ENCODE assay signal across 8 cellular contexts in genomic region chr6:138001750-138002349, GRCh38.
DNase-seq lines count a peak whose midpoint lies in the region; ATAC-seq, FAIRE-seq and TF ChIP-seq lines count a peak whose summit lies in the region.

No MANE protein-coding gene starts in this region.

- H3K79me2 ChIP-seq in astrocyte (ENCODE audit: insufficient read depth, low read length) = no peaks in the 10 kb centered on the region
- H3K79me2 ChIP-seq in hepatocyte = no peaks in the 10 kb centered on the region

- peaks cover 6% of the 10 kb centered on the region for H3K9me3 Mint-ChIP-seq in T-helper 2 cell treated with Interferon-gamma antibody and Interleukin-4, amounts not matched to agents 5 μg/mL and 100 μg/mL, for 36 hours
- H3K9me3 Mint-ChIP-seq in astrocyte (ENCODE audit: unreplicated experiment) = no peaks in the 10 kb centered on the region

- ATAC-seq in HG03378 (IDR thresholded peaks at IDR 0.05; ENCODE audit: unreplicated experiment) = no peak
- no peak for ATAC-seq in GM19023 (IDR thresholded peaks at IDR 0.05; ENCODE audit: unreplicated experiment)

- intact Hi-C loops in spleen (cut with DNase I; ENCODE audit: low total_unique reads) = loop anchor here (2.0 kb wide), 1 partner anchor 109 kb away; no protein-coding TSS in a partner anchor

- H3K27me3 Mint-ChIP-seq in T-helper 2 cell treated with Interferon-gamma antibody and Interleukin-4, amounts not matched to agents 5 μg/mL and 100 μg/mL, for 36 hours (ENCODE audit: low read depth) = peaks cover 8% of the 10 kb centered on the region
- no peaks in the 10 kb centered on the region for H3K27me3 Mint-ChIP-seq in astrocyte (ENCODE audit: low read depth, unreplicated experiment)

- H4K20me1 ChIP-seq in astrocyte (ENCODE audit: insufficient read depth, low read length) (no peaks in the 10 kb centered on the region), hepatocyte (ENCODE audit: insufficient read depth, poor library complexity, severe bottlenecking) (no peaks in the 10 kb centered on the region)

- H3K27ac Mint-ChIP-seq in T-helper 2 cell treated with Interferon-gamma antibody and Interleukin-4, amounts not matched to agents 5 μg/mL and 100 μg/mL, for 36 hours = no peak overlapping the region
- H3K27ac Mint-ChIP-seq in astrocyte (ENCODE audit: unreplicated experiment) = no peak overlapping the region

- no peaks in the 10 kb centered on the region for H3K9me3 ChIP-seq in astrocyte (ENCODE audit: insufficient read depth, low read depth, low read length)
- H3K9me3 ChIP-seq in hepatocyte (ENCODE audit: low read depth) = no peaks in the 10 kb centered on the region
- peaks cover 0 to 15% (median 12%) of the 10 kb centered on the region in 8 donors for H3K9me3 ChIP-seq in spleen

- no peak for FAIRE-seq in astrocyte (lab: Jason Lieb, UNC)

- TF ChIP-seq POLR2A in spleen (IDR thresholded peaks at IDR 0.05) = no peak

- H3K27me3 ChIP-seq in astrocyte (ENCODE audit: insufficient read depth, low read length) (no peaks in the 10 kb centered on the region), hepatocyte (no peaks in the 10 kb centered on the region), spleen (replicated peaks in 1 of 7) (no peaks in the 10 kb centered on the region)

- H3K4me3 ChIP-seq in astrocyte (ENCODE audit: insufficient read depth, low read depth, low read length) (no peak overlapping the region), hepatocyte (no peak overlapping the region), spleen (no peak overlapping the region)

- no peaks in the 10 kb centered on the region for H3K36me3 ChIP-seq in astrocyte (ENCODE audit: insufficient read depth, low read length)
- H3K36me3 ChIP-seq in hepatocyte (replicated peaks; ENCODE audit: insufficient read depth, low read depth) = no peaks in the 10 kb centered on the region
- no peaks in the 10 kb centered on the region for H3K36me3 ChIP-seq in spleen

- H3K27ac ChIP-seq in astrocyte (ENCODE audit: low read depth, low read length) (no peak overlapping the region), hepatocyte (no peak overlapping the region), spleen (no peak overlapping the region)

- H3K4me1 ChIP-seq in astrocyte (ENCODE audit: insufficient read depth, low read length) (no peaks in the 10 kb centered on the region), hepatocyte (ENCODE audit: insufficient read depth) (no peaks in the 10 kb centered on the region), spleen (peaks cover 0 to 6% (median 0%) of the 10 kb centered on the region in 6 donors)

- TF ChIP-seq CTCF in LNCAP (IDR thresholded peaks at IDR 0.05) = peak; percentile 86
- TF ChIP-seq CTCF in astrocyte (IDR thresholded peaks at IDR 0.05; ENCODE audit: insufficient read depth, low read depth, low read length) = peak; percentile 95
- peak; percentile 94 for TF ChIP-seq CTCF in hepatocyte (IDR thresholded peaks at IDR 0.05; ENCODE audit: poor library complexity)
- TF ChIP-seq CTCF in spleen (IDR thresholded peaks at IDR 0.05 in 8 of 11, conservative IDR thresholded peaks at IDR 0.05 in 3 of 11) = peak in 10 of 11 experiments; percentile 29 to 84 (median 68)

- H3K4me3 Mint-ChIP-seq in T-helper 2 cell treated with Interferon-gamma antibody and Interleukin-4, amounts not matched to agents 5 μg/mL and 100 μg/mL, for 36 hours = no peak overlapping the region
- no peak overlapping the region for H3K4me3 Mint-ChIP-seq in astrocyte (ENCODE audit: unreplicated experiment)

- no peaks in the 10 kb centered on the region for H3K36me3 Mint-ChIP-seq in T-helper 2 cell treated with Interferon-gamma antibody and Interleukin-4, amounts not matched to agents 5 μg/mL and 100 μg/mL, for 36 hours (ENCODE audit: low read depth)
- H3K36me3 Mint-ChIP-seq in astrocyte (ENCODE audit: low read depth, unreplicated experiment) = no peaks in the 10 kb centered on the region

- H3K9ac ChIP-seq in astrocyte (ENCODE audit: low read length) = no peak overlapping the region

- 18% methylated on average over 6 of the region's 6 CpGs for WGBS in hepatocyte (ENCODE audit: low lambda C conversion rate, missing lambda C conversion rate)
- 5 to 13% (median 6%) methylated on average over 6 of the region's 6 CpGs for WGBS in spleen, 5 donors

- DNase-seq in DMS153 treated with DMSO at 0.1 percent for 48 hours (lab: John Stamatoyannopoulos, UW; ENCODE audit: unreplicated experiment) (peak; percentile 81), astrocyte (ENCODE audit: low read depth) (no peak), hepatocyte (ENCODE audit: low spot score) (peak; percentile 72), spleen (no peak)
- DNase-seq in T-helper 2 cell treated with Interferon-gamma antibody and Interleukin-4, amounts not matched to agents 5 μg/mL and 100 μg/mL, for 36 hours (ENCODE audit: low spot score) = peak; percentile 43

- no peak overlapping the region for H3K4me2 ChIP-seq in astrocyte (ENCODE audit: low read length)
- no peak overlapping the region for H3K4me2 ChIP-seq in hepatocyte

- H2AFZ ChIP-seq in astrocyte (ENCODE audit: low read depth, low read length) = no peak overlapping the region
- no peak overlapping the region for H2AFZ ChIP-seq in hepatocyte

- no peaks in the 10 kb centered on the region for H3K9me2 ChIP-seq in hepatocyte (replicated peaks; ENCODE audit: insufficient read depth)

- H3K4me1 Mint-ChIP-seq in T-helper 2 cell treated with Interferon-gamma antibody and Interleukin-4, amounts not matched to agents 5 μg/mL and 100 μg/mL, for 36 hours (ENCODE audit: low read depth) = peaks cover 12% of the 10 kb centered on the region
- no peaks in the 10 kb centered on the region for H3K4me1 Mint-ChIP-seq in astrocyte (ENCODE audit: low read depth, unreplicated experiment)

Comparison
In these comparisons a context has a peak if more than half of its experiments do, and no peak if none do; other contexts are left out.
1. DNase-seq: peak in DMS153 treated with DMSO at 0.1 percent for 48 hours (single experiment), T-helper 2 cell treated with Interferon-gamma antibody and Interleukin-4, amounts not matched to agents 5 μg/mL and 100 μg/mL, for 36 hours (single experiment) and hepatocyte (single experiment); none in astrocyte (single experiment) and spleen (single experiment).
2. Peak in every context shown above with its lines, with median percentiles within 50 percentile points of each other: CTCF ChIP-seq.